In genomic region chr14:63486729-63487128, GRCh38 we compare ENCODE assay signal across 18 cellular contexts. TPM values are rescaled to one million over a fixed set of nuclear protein-coding genes. Genes with fewer than 3 reads are reported as not detected.
DNase-seq lines count a peak whose midpoint lies in the region; ATAC-seq and TF ChIP-seq lines count a peak whose summit lies in the region.
"Had no signal": no experiment of that assay in that cellular context is flagged by ENCODE, and none has a peak within 500 bp of the region (broad histone marks: within the 10 kb centered on the region; RNA-seq: fewer than 3 reads in every experiment).

No MANE protein-coding gene starts in this region.

- H3K27ac Mint-ChIP-seq in stimulated activated naive CD8-positive, alpha-beta T cell treated with anti-CD3 and anti-CD28 coated beads, Interleukin-15, amount 100 ng/mL, for 72 hours: peak overlapping the region; percentile 57 to 68
- peak overlapping the region; percentile 2 for H3K27ac Mint-ChIP-seq in glutamatergic neuron (ENCODE audit: unreplicated experiment)
- H3K27ac Mint-ChIP-seq: activated CD4-positive, alpha-beta T cell treated with anti-CD3 and anti-CD28 coated beads, Interleukin-2, amount 10 ng/mL, durations not matched to agents 7 days and 5 days had no signal

- H3K36me3 Mint-ChIP-seq in glutamatergic neuron (ENCODE audit: unreplicated experiment): no peaks in the 10 kb centered on the region

- no peak overlapping the region for H3K9ac ChIP-seq in SU-DHL-6 (ENCODE audit: low read length)

- no peaks in the 10 kb centered on the region for H3K36me3 ChIP-seq in SU-DHL-6 (ENCODE audit: low read length)
- no peaks in the 10 kb centered on the region for H3K36me3 ChIP-seq in MG63

- H2AFZ ChIP-seq in SU-DHL-6 (ENCODE audit: low read depth, low read length, severe bottlenecking): no peak overlapping the region

- 0 out of 2 replicates have a peak, but pooled peaks cover 7% of the 10 kb centered on the region for H3F3A ChIP-seq in SU-DHL-6 (ENCODE audit: insufficient read depth)

- no peak for DNase-seq in stimulated activated naive CD8-positive, alpha-beta T cell treated with anti-CD3 and anti-CD28 coated beads, Interleukin-15, amount 100 ng/mL, for 72 hours
- no peak for DNase-seq in stimulated activated naive CD8-positive, alpha-beta T cell treated with anti-CD3 and anti-CD28 coated beads, Interleukin-15, Interleukin-2, amounts not matched to agents 100 U/mL and 50 U/mL, for 24 hours
- DNase-seq in glutamatergic neuron (no peak), MG63 (no peak)
- DNase-seq: activated CD4-positive, alpha-beta T cell treated with anti-CD3 and anti-CD28 coated beads, Interleukin-2, amount 10 ng/mL, durations not matched to agents 7 days and 5 days; activated naive CD4-positive, alpha-beta T cell treated with anti-CD3 and anti-CD28 coated beads, Interleukin-2, amount 50 U/mL, for 16 hours; EL; head of caudate nucleus; NCI-H1436; NCI-H446; SIG-M5; stimulated activated naive CD4-positive, alpha-beta T cell treated with Interleukin-2 at 50 U/mL for 16 hours had no signal

- H4K20me1 ChIP-seq in SU-DHL-6 (ENCODE audit: low read depth, low read length): no peaks in the 10 kb centered on the region

- TF ChIP-seq CTCF in SU-DHL-6 (IDR thresholded peaks at IDR 0.05; ENCODE audit: insufficient read depth, low read length, poor library complexity, severe bottlenecking) (no peak), glutamatergic neuron (IDR thresholded peaks at IDR 0.05; ENCODE audit: partially characterized antibody, unreplicated experiment) (no peak)

- H3K27ac ChIP-seq in SU-DHL-6 (ENCODE audit: low read depth, low read length): peak overlapping the region; percentile 32; the same call in 1 of the 2 replicates

- H3K27me3 ChIP-seq in SU-DHL-6 (ENCODE audit: low read length) (no peaks in the 10 kb centered on the region), MG63 (no peaks in the 10 kb centered on the region)

- ATAC-seq in stimulated activated naive CD8-positive, alpha-beta T cell treated with anti-CD3 and anti-CD28 coated beads, Interleukin-15, amount 100 ng/mL, for 72 hours: no peak
- no peak for ATAC-seq in stimulated activated naive CD8-positive, alpha-beta T cell treated with anti-CD3 and anti-CD28 coated beads, Interleukin-15, Interleukin-2, amounts not matched to agents 100 U/mL and 50 U/mL, for 24 hours
- ATAC-seq in HG02938 (IDR thresholded peaks at IDR 0.05; ENCODE audit: unreplicated experiment) (no peak), HG02885 (IDR thresholded peaks at IDR 0.05; ENCODE audit: poor library complexity, unreplicated experiment) (no peak), HG03108 (IDR thresholded peaks at IDR 0.05; ENCODE audit: unreplicated experiment) (no peak)
- ATAC-seq: HCT116 had no signal

- H3K4me3 Mint-ChIP-seq in stimulated activated naive CD8-positive, alpha-beta T cell treated with anti-CD3 and anti-CD28 coated beads, Interleukin-15, amount 100 ng/mL, for 72 hours: no peak overlapping the region
- no peak overlapping the region for H3K4me3 Mint-ChIP-seq in glutamatergic neuron (ENCODE audit: unreplicated experiment)
- H3K4me3 Mint-ChIP-seq: activated CD4-positive, alpha-beta T cell treated with anti-CD3 and anti-CD28 coated beads, Interleukin-2, amount 10 ng/mL, durations not matched to agents 7 days and 5 days had no signal

- H3K9me3 ChIP-seq in SU-DHL-6 (ENCODE audit: insufficient read depth, low read length): no peaks in the 10 kb centered on the region
- H3K9me3 ChIP-seq in MG63: no peaks in the 10 kb centered on the region

- H3K4me2 ChIP-seq in SU-DHL-6 (ENCODE audit: low read depth, low read length, poor library complexity, severe bottlenecking): peak overlapping the region; percentile 7

- H3K4me3 ChIP-seq in SU-DHL-6 (ENCODE audit: insufficient read depth, low read length, poor library complexity, severe bottlenecking): no peak overlapping the region
- no peak overlapping the region for H3K4me3 ChIP-seq in MG63
- H3K4me3 ChIP-seq: lung had no signal

- peaks cover 37% of the 10 kb centered on the region for H3K4me1 Mint-ChIP-seq in stimulated activated naive CD8-positive, alpha-beta T cell treated with anti-CD3 and anti-CD28 coated beads, Interleukin-15, amount 100 ng/mL, for 72 hours
- peaks cover 14% of the 10 kb centered on the region for H3K4me1 Mint-ChIP-seq in glutamatergic neuron (ENCODE audit: low read depth, unreplicated experiment)

- no peaks in the 10 kb centered on the region for H3K9me2 ChIP-seq in SU-DHL-6 (replicated peaks; ENCODE audit: insufficient read depth, low read length)

- H3K79me2 ChIP-seq in SU-DHL-6 (ENCODE audit: insufficient read depth, low read length): peaks cover 87% of the 10 kb centered on the region

- no peaks in the 10 kb centered on the region for H3K9me3 Mint-ChIP-seq in stimulated activated naive CD8-positive, alpha-beta T cell treated with anti-CD3 and anti-CD28 coated beads, Interleukin-15, amount 100 ng/mL, for 72 hours
- peaks cover 2% of the 10 kb centered on the region for H3K9me3 Mint-ChIP-seq in glutamatergic neuron (ENCODE audit: unreplicated experiment)
- H3K9me3 Mint-ChIP-seq: activated CD4-positive, alpha-beta T cell treated with anti-CD3 and anti-CD28 coated beads, Interleukin-2, amount 10 ng/mL, durations not matched to agents 7 days and 5 days had no signal

- no peaks in the 10 kb centered on the region for H3K27me3 Mint-ChIP-seq in stimulated activated naive CD8-positive, alpha-beta T cell treated with anti-CD3 and anti-CD28 coated beads, Interleukin-15, amount 100 ng/mL, for 72 hours
- peaks cover 2% of the 10 kb centered on the region for H3K27me3 Mint-ChIP-seq in glutamatergic neuron (ENCODE audit: unreplicated experiment)
- H3K27me3 Mint-ChIP-seq: activated CD4-positive, alpha-beta T cell treated with anti-CD3 and anti-CD28 coated beads, Interleukin-2, amount 10 ng/mL, durations not matched to agents 7 days and 5 days had no signal

RNA-seq across cellular contexts. Expression of gene PPP2R5E, which starts 56.4 kb away (rescaled TPM):
- 67.7 TPM for total RNA-seq in glutamatergic neuron (ENCODE audit: unreplicated experiment)
- total RNA-seq in MG63 (2014; rRNA removed; shearing (Covaris generic); ENCODE audit: low replicate concordance): 9.2 and 13.2 TPM in 2 replicates
